Comparison of ENCODE assay signal across 1 cellular context in genomic region chr22:35043251-35043931, GRCh38.
TF ChIP-seq lines count a peak whose summit lies in the region.

No MANE protein-coding gene starts in this region.

TF ChIP-seq in GM12878, 131 proteins besides CTCF, POLR2A, EP300 and RAD21:
- TF ChIP-seq SPI1 (IDR thresholded peaks at IDR 0.05; ENCODE audit: borderline replicate concordance, insufficient read depth, low read depth, low read length) (peak; percentile 48; the same call in 1 of the 2 replicates), RB1 (IDR thresholded peaks at IDR 0.05; ENCODE audit: borderline replicate concordance) (no peak), RBBP5 (conservative IDR thresholded peaks at IDR 0.05) (no peak), CBFB (IDR thresholded peaks at IDR 0.05; ENCODE audit: low read depth) (no peak), CBX3 (IDR thresholded peaks at IDR 0.05; ENCODE audit: borderline replicate concordance, low read depth) (no peak), ZBTB33 (IDR thresholded peaks at IDR 0.05) (no peak), SMC3 (IDR thresholded peaks at IDR 0.05; ENCODE audit: borderline replicate concordance, low read length) (peak; percentile 61; the same call in 1 of the 2 replicates), IKZF1 (conservative IDR thresholded peaks at IDR 0.05) (no peak), KAT2A (conservative IDR thresholded peaks at IDR 0.05; ENCODE audit: control insufficient read depth, low read depth, low read length) (no peak)
- TF ChIP-seq, protein P1, sequence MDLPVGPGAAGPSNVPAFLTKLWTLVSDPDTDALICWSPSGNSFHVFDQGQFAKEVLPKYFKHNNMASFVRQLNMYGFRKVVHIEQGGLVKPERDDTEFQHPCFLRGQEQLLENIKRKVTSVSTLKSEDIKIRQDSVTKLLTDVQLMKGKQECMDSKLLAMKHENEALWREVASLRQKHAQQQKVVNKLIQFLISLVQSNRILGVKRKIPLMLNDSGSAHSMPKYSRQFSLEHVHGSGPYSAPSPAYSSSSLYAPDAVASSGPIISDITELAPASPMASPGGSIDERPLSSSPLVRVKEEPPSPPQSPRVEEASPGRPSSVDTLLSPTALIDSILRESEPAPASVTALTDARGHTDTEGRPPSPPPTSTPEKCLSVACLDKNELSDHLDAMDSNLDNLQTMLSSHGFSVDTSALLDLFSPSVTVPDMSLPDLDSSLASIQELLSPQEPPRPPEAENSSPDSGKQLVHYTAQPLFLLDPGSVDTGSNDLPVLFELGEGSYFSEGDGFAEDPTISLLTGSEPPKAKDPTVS (IDR thresholded peaks at IDR 0.05; ENCODE audit: low read depth, low read length) = peak; percentile 76
